1 cellular context compared by ENCODE assay signal in the genomic region with DNA sequence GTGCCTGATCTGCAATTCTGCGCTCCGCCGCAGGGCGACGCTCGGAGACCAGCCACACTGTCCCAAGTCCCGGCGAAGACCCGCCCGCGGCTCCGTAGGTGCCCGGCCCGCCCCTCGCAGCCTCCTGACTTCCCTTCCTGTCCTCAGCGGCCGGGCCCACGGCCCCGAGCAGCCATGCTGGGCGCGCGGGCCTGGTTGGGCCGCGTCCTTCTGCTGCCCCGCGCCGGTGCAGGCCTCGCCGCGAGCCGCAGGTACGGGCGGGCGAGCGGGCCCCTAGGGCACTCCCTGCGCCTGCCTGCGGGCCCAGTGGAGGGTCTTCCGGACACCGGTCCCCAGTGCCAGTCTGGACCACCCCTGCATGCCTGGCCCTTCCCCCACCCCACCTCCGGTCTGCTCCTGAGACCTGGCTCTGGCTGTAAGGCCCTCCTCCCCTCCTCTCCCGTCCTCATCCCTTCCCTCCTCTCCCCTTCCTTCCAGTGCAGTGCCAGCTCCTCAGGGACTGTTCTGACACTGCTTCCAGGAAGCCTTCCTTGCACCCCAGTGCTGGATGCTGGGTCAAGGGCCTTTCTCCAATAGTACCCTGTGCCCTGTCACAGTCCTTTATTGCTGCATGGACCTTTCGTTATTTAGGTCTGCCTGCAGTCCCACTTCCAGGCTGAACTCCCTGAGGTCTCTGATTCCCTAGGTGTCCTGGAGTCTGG.
TF ChIP-seq lines count a peak whose summit lies in the region.

Gene SPATA20 (plus strand): TSS at position 140 of the 701 bp plus-strand sequence. CDS start 35 bp downstream, at position 175.

TF ChIP-seq in HCT116, 20 proteins besides CTCF, POLR2A, EP300 and RAD21:
- peak; percentile 95; the same call in 1 of the 2 replicates for TF ChIP-seq ZFX (IDR thresholded peaks at IDR 0.05)
- TF ChIP-seq REST (IDR thresholded peaks at IDR 0.05; ENCODE audit: low read depth) = no peak
- TF ChIP-seq YY1 (IDR thresholded peaks at IDR 0.05; ENCODE audit: extremely low read depth, insufficient replicate concordance, low read depth, low read length) = peak; percentile 71
- peak; percentile 95 for TF ChIP-seq POLR2AphosphoS5 (IDR thresholded peaks at IDR 0.05; ENCODE audit: low read depth, low read length)
